ENCODE assay signal across 9 cellular contexts in the genomic region with DNA sequence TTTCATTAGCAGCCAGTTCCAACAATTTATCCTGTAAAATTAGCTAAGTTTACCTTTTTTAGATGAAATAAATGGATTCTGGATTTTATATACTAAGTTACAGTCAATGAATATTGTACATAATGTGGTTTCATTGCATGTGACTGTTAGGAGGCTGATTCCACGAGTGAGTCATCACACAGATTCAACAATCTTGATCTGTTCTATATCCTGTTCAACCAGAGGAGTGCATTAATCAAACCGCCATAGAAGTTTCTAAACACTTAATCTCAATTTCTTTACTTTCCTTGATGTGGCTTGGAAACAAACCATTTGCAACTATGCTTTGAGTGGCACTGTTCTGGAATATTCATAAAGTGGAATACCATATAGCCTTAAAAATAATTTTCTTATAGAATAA. TPM values are rescaled to one million over a fixed set of nuclear protein-coding genes. Genes with fewer than 3 reads are reported as not detected.
A peak's percentile ranks its signal among the peaks of the same experiment; 100 is the strongest.
DNase-seq lines count a peak whose midpoint lies in the region; ATAC-seq and TF ChIP-seq lines count a peak whose summit lies in the region.
"Had no signal": no experiment of that assay in that cellular context is flagged by ENCODE, and none has a peak within 500 bp of the region (broad histone marks: within the 10 kb centered on the region; RNA-seq: fewer than 3 reads in every experiment).

No MANE protein-coding gene starts in this region.

- 100% methylated on average over 1 of the region's 2 CpGs; no CpG with 5 or more reads in 1 of the 2 experiments for whole genome bisulfite sequencing in mesodermal cell (ENCODE audit: insufficient coverage in 2 of 2), 2 experiments

- CTCF ChIA-PET in HEK293T (lab: Yijun Ruan, JAX) = no interaction called here

- H3K9me3 ChIP-seq in mesodermal cell (ENCODE audit: control insufficient read depth, low read length) (no peaks in the 10 kb centered on the region), HAP-1 (no peaks in the 10 kb centered on the region)

- no peak for ATAC-seq in GM18505 (IDR thresholded peaks at IDR 0.05; ENCODE audit: unreplicated experiment)

- no peaks in the 10 kb centered on the region for H3K27me3 ChIP-seq in HAP-1 (ENCODE audit: low read depth)

- POLR2A ChIA-PET in HEK293T (lab: Yijun Ruan, JAX) = no interaction called here

- H3K36me3 ChIP-seq in mesodermal cell (ENCODE audit: control insufficient read depth, insufficient read depth, low read length) (peaks cover 16% of the 10 kb centered on the region), HAP-1 (replicated peaks) (no peaks in the 10 kb centered on the region)

- DNase-seq in COLO829 (ENCODE audit: low spot score) = peak; percentile 98
- peak; percentile 83 for DNase-seq in LHCN-M2 (ENCODE audit: low read depth)
- DNase-seq in astrocyte of the hippocampus (ENCODE audit: low read depth, low spot score) = peak; percentile 73
- DNase-seq in HAP-1 (ENCODE audit: low spot score in 2 of 2) = no peak
- no peak for DNase-seq in HEK293T (ENCODE audit: extremely low spot score)
- no peak for DNase-seq in G401 (ENCODE audit: low spot score)
- DNase-seq: activated CD4-positive, alpha-beta T cell treated with anti-CD3 and anti-CD28 coated beads, Interleukin-2, amount 10 ng/mL, durations not matched to agents 24 days and 14 days had no signal

- in situ Hi-C loops in HAP-1 (cut with MboI; ENCODE audit: low sequenced_read_pairs) (no loop called here), G401 (cut with HindIII; ENCODE audit: low sequenced_read_pairs) (no loop called here)

- no peak overlapping the region for H3K4me3 ChIP-seq in mesodermal cell (ENCODE audit: extremely low read depth, insufficient read depth, low read length, poor library complexity, severe bottlenecking)
- H3K4me3 ChIP-seq in HAP-1 = no peak overlapping the region

- peak overlapping the region; percentile 18 for H3K27ac ChIP-seq in mesodermal cell (ENCODE audit: low read depth, low read length, severe bottlenecking)

- no peak for TF ChIP-seq POLR2A in GM18505 (IDR thresholded peaks at IDR 0.05; ENCODE audit: borderline replicate concordance, extremely low read depth, insufficient read depth, insufficient read length)

- H3K4me1 ChIP-seq in mesodermal cell (ENCODE audit: control insufficient read depth, insufficient read depth, low read length, poor library complexity, severe bottlenecking) = no peaks in the 10 kb centered on the region
- H3K4me1 ChIP-seq in HAP-1 = no peaks in the 10 kb centered on the region

TF ChIP-seq in HEK293T, 16 proteins besides CTCF, POLR2A, EP300 and RAD21:
- TF ChIP-seq SUZ12 (IDR thresholded peaks at IDR 0.05) = no peak
- no peak for TF ChIP-seq FOXA1 (IDR thresholded peaks at IDR 0.05)
- TF ChIP-seq HDGF (IDR thresholded peaks at IDR 0.05; ENCODE audit: borderline replicate concordance) = no peak
- TF ChIP-seq FOXK2 (IDR thresholded peaks at IDR 0.05) = no peak
- no peak for TF ChIP-seq BHLHE40 (IDR thresholded peaks at IDR 0.05; ENCODE audit: borderline replicate concordance)
- no peak for TF ChIP-seq TARDBP (IDR thresholded peaks at IDR 0.05)
- no peak for TF ChIP-seq LEF1 (IDR thresholded peaks at IDR 0.05; ENCODE audit: borderline replicate concordance)
- TF ChIP-seq FOXM1 (IDR thresholded peaks at IDR 0.05; ENCODE audit: borderline replicate concordance) = no peak
- TF ChIP-seq SP1 (IDR thresholded peaks at IDR 0.05) = no peak
- TF ChIP-seq L3MBTL2 (conservative IDR thresholded peaks at IDR 0.05) = no peak
- TF ChIP-seq CTBP1 (IDR thresholded peaks at IDR 0.05; ENCODE audit: borderline replicate concordance) = no peak
- TF ChIP-seq ELF4 (IDR thresholded peaks at IDR 0.05) = no peak
- TF ChIP-seq, protein P1, sequence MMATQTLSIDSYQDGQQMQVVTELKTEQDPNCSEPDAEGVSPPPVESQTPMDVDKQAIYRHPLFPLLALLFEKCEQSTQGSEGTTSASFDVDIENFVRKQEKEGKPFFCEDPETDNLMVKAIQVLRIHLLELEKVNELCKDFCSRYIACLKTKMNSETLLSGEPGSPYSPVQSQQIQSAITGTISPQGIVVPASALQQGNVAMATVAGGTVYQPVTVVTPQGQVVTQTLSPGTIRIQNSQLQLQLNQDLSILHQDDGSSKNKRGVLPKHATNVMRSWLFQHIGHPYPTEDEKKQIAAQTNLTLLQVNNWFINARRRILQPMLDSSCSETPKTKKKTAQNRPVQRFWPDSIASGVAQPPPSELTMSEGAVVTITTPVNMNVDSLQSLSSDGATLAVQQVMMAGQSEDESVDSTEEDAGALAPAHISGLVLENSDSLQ (IDR thresholded peaks at IDR 0.05) = no peak
- TF ChIP-seq ARNT (IDR thresholded peaks at IDR 0.05) = no peak
- no peak for TF ChIP-seq NFRKB (IDR thresholded peaks at IDR 0.05)
- no peak for TF ChIP-seq ZNF384 (IDR thresholded peaks at IDR 0.05)

RNA-seq across cellular contexts. Expression of gene DNAJC13, which starts 15.3 kb away (rescaled TPM):
- 45.4 and 52.6 TPM in 2 replicates for total RNA-seq in LHCN-M2 (2014; rRNA removed)
- polyA plus RNA-seq in LHCN-M2 (2012) = 13.3 TPM
- polyA plus RNA-seq in mesodermal cell (2013, experiment 1 of 2) = 28.4 TPM
- polyA plus RNA-seq in mesodermal cell (2013, experiment 2 of 2) = 31.2 TPM
- 22.4 and 34.6 TPM in 2 replicates for total RNA-seq in G401 (2014; rRNA removed; shearing (Covaris generic))

Comparison
In these comparisons a context has a peak if more than half of its experiments do, and no peak if none do; other contexts are left out.
1. DNase-seq: peak in COLO829 (single experiment), LHCN-M2 (single experiment) and astrocyte of the hippocampus (single experiment); none in HAP-1 (0 of 2), HEK293T (single experiment) and G401 (single experiment).